In the genomic region with DNA sequence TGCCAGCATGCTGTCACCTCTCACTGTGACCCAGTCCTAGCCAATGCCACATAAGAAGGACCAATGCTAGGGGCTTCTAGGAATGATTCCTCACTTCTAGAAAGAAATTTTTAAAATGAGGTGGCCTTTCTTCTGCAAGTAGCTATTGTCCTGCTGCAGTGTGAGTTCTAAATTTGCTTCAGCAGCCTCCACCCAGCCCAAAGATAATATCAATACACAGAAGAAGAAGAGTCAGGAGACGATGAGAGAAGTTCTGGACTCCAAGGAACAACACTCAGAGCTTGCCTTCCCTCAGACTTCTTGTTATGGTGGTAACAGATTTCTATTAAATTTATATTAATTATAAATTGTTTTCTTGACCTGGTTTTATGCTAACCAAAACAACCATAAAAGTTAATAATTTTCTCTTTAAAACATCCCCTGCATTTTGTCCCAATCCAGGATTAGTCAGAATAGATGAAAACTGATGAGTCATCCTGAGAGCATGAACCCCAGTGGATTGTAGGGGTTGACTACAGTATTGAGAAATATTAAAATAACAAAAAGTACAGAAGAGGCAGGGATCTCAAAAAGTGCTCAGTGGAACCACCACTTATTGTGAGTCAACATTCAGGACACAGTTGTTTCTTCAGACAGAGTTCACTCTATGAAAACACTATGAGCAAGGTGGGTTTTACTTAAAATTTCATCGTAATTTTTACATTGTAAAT, we compare ENCODE assay signal across 1 cellular context.
TF ChIP-seq lines count a peak whose summit lies in the region.

No MANE protein-coding gene starts in this region.

TF ChIP-seq in A549, 52 proteins besides CTCF, POLR2A, EP300 and RAD21 (continued from another document):
- TF ChIP-seq, protein P1, sequence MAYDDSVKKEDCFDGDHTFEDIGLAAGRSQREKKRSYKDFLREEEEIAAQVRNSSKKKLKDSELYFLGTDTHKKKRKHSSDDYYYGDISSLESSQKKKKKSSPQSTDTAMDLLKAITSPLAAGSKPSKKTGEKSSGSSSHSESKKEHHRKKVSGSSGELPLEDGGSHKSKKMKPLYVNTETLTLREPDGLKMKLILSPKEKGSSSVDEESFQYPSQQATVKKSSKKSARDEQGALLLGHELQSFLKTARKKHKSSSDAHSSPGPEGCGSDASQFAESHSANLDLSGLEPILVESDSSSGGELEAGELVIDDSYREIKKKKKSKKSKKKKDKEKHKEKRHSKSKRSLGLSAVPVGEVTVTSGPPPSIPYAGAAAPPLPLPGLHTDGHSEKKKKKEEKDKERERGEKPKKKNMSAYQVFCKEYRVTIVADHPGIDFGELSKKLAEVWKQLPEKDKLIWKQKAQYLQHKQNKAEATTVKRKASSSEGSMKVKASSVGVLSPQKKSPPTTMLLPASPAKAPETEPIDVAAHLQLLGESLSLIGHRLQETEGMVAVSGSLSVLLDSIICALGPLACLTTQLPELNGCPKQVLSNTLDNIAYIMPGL (CRISPR knock-in tag; IDR thresholded peaks at IDR 0.05; ENCODE audit: borderline replicate concordance): no peak
- no peak for TF ChIP-seq EHMT2 (IDR thresholded peaks at IDR 0.05; ENCODE audit: low read depth)
- TF ChIP-seq POLR2AphosphoS2 (conservative IDR thresholded peaks at IDR 0.05; ENCODE audit: low read length): no peak
- TF ChIP-seq CEBPB (IDR thresholded peaks at IDR 0.05): peak; percentile 24 to 82; a peak in 2 of 4 replicates
- TF ChIP-seq MAFK (IDR thresholded peaks at IDR 0.05; ENCODE audit: partially characterized antibody): peak; percentile 97
- TF ChIP-seq HES2 (IDR thresholded peaks at IDR 0.05): no peak
- TF ChIP-seq RNF2 (IDR thresholded peaks at IDR 0.05; ENCODE audit: borderline replicate concordance, low read depth): no peak
- peak; percentile 97 for TF ChIP-seq NFE2L2 (conservative IDR thresholded peaks at IDR 0.05; ENCODE audit: low read length)
- no peak for TF ChIP-seq CBX2 (IDR thresholded peaks at IDR 0.05; ENCODE audit: borderline replicate concordance, low read depth)
- peak; percentile 37; the same call in 1 of the 2 replicates for TF ChIP-seq GATA3 (IDR thresholded peaks at IDR 0.05; ENCODE audit: borderline replicate concordance)
- no peak for TF ChIP-seq HEYL (CRISPR knock-in tag; IDR thresholded peaks at IDR 0.05)
- TF ChIP-seq JUN (IDR thresholded peaks at IDR 0.05): no peak
- TF ChIP-seq FOSL2 (IDR thresholded peaks at IDR 0.05): peak; percentile 78
- peak; percentile 90 for TF ChIP-seq FOSL2 (CRISPR knock-in tag; IDR thresholded peaks at IDR 0.05)
- TF ChIP-seq ELK1 (IDR thresholded peaks at IDR 0.05; ENCODE audit: low read depth, low read length): no peak
- no peak for TF ChIP-seq CHD4 (IDR thresholded peaks at IDR 0.05; ENCODE audit: borderline replicate concordance)
- no peak for TF ChIP-seq PHF8 (IDR thresholded peaks at IDR 0.05; ENCODE audit: borderline replicate concordance, low read depth)
- no peak for TF ChIP-seq KDM1A (IDR thresholded peaks at IDR 0.05; ENCODE audit: low read depth)
- TF ChIP-seq SREBF2 (IDR thresholded peaks at IDR 0.05): no peak
